Comparison of ENCODE assay signal across 27 cellular contexts in genomic region chr2:150272404-150272803, GRCh38.
A peak's percentile ranks its signal among the peaks of the same experiment; 100 is the strongest.
DNase-seq lines count a peak whose midpoint lies in the region; ATAC-seq lines count a peak whose summit lies in the region.
"Had no signal": no experiment of that assay in that cellular context is flagged by ENCODE, and none has a peak within 500 bp of the region (broad histone marks: within the 10 kb centered on the region; RNA-seq: fewer than 3 reads in every experiment).

No MANE protein-coding gene starts in this region.

- no peak for ATAC-seq in HG03280 (IDR thresholded peaks at IDR 0.05; ENCODE audit: unreplicated experiment)
- ATAC-seq: natural killer cell, upper lobe of right lung had no signal

- no peaks in the 10 kb centered on the region for H3K9me2 ChIP-seq in GM23248 (ENCODE audit: insufficient read depth)

- H4K20me1 ChIP-seq in GM23248 (ENCODE audit: insufficient read depth): no peaks in the 10 kb centered on the region

- H3K9ac ChIP-seq in GM23248 (peak overlapping the region; percentile 12; the same call in 1 of the 2 replicates), adipocyte (ENCODE audit: low read length) (peak overlapping the region; percentile 43), skeletal muscle satellite cell (ENCODE audit: low read depth, low read length) (peak overlapping the region; percentile 17)
- H3K9ac ChIP-seq: KMS-11 had no signal

- peak overlapping the region; percentile 59 for H3K27ac ChIP-seq in GM23248
- H3K27ac ChIP-seq: HL-60, KMS-11, upper lobe of right lung had no signal

- no peaks in the 10 kb centered on the region for H3K79me2 ChIP-seq in GM23248 (ENCODE audit: insufficient read depth)

- H3F3A ChIP-seq in GM23248 (ENCODE audit: insufficient read depth): peaks cover 18% of the 10 kb centered on the region

- H3K27me3 ChIP-seq in GM23248 (replicated peaks; ENCODE audit: insufficient read depth) (no peaks in the 10 kb centered on the region), adipocyte (replicated peaks; ENCODE audit: control insufficient read depth, insufficient read depth, low read length) (no peaks in the 10 kb centered on the region), skeletal muscle satellite cell (ENCODE audit: control insufficient read depth, insufficient read depth, low read length) (no peaks in the 10 kb centered on the region)
- H3K27me3 ChIP-seq: BE2C, upper lobe of right lung had no signal

- 0 out of 2 replicates have a peak overlapping the region, but pooled peaks have one; percentile 14 for H2AFZ ChIP-seq in GM23248

- H3K4me2 ChIP-seq in GM23248 (ENCODE audit: unreplicated experiment) (peak overlapping the region; percentile 39), skeletal muscle satellite cell (ENCODE audit: low read length) (peak overlapping the region; percentile 23)
- H3K4me2 ChIP-seq: KMS-11 had no signal

- H3K9me3 ChIP-seq in GM23248 (ENCODE audit: low read depth) (no peaks in the 10 kb centered on the region), adipocyte (ENCODE audit: control insufficient read depth, low read length) (peaks cover 11% of the 10 kb centered on the region), skeletal muscle satellite cell (replicated peaks; ENCODE audit: low read length) (no peaks in the 10 kb centered on the region)
- H3K9me3 ChIP-seq: BE2C, upper lobe of right lung had no signal

- in situ Hi-C loops in GM23248 (cut with MboI): no loop called here

- H3K4me1 ChIP-seq in GM23248 (ENCODE audit: insufficient read depth) (peaks cover 23% of the 10 kb centered on the region), adipocyte (ENCODE audit: control insufficient read depth, insufficient read depth, low read length) (peaks cover 29% of the 10 kb centered on the region), skeletal muscle satellite cell (ENCODE audit: control insufficient read depth, insufficient read depth, low read length) (peaks cover 14% of the 10 kb centered on the region)
- H3K4me1 ChIP-seq: BE2C, upper lobe of right lung had no signal

- H3K4me3 ChIP-seq in GM23248 (peak overlapping the region; percentile 1), adipocyte (ENCODE audit: low read length) (no peak overlapping the region), skeletal muscle satellite cell (ENCODE audit: low read length) (no peak overlapping the region)
- H3K4me3 ChIP-seq: upper lobe of right lung had no signal

- DNase-seq in GM23248 (peak; percentile 24), adipocyte (ENCODE audit: low read depth) (peak; percentile 10), fibroblast of peridontal ligament (ENCODE audit: extremely low read depth) (peak; percentile 34), NOMO-1 (lab: John Stamatoyannopoulos, UW; ENCODE audit: unreplicated experiment in 2 of 2) (no peak), activated T-cell treated with anti-CD3 and anti-CD28 coated beads for 4 hours (no peak)
- DNase-seq in activated effector memory CD4-positive, alpha-beta T cell treated with anti-CD3 and anti-CD28 coated beads, Interleukin-2, amount 50 U/mL, for 16 hours: no peak
- DNase-seq: activated CD4-positive, alpha-beta T cell treated with anti-CD3 and anti-CD28 coated beads, Interleukin-2, amount 50 U/mL, for 48 hours; activated CD4-positive, CD25-positive, alpha-beta regulatory T cell treated with anti-CD3 and anti-CD28 coated beads, Interleukin-2, amount 50 U/mL, for 72 hours; activated CD8-positive, alpha-beta memory T cell treated with anti-CD3 and anti-CD28 coated beads, Interleukin-2, amount 50 U/mL, for 48 hours; activated naive CD4-positive, alpha-beta T cell treated with anti-CD3 and anti-CD28 coated beads, Interleukin-2, amount 50 U/mL, for 16 hours; amniotic stem cell; BE2C; islet precursor cell; MM.1S; natural killer cell; NCI-H1105 treated with DMSO at 0.1 percent for 48 hours; NCI-H2029; NCI-H524 treated with DMSO at 0.1 percent for 48 hours; occipital lobe; Right ventricle myocardium superior; small intestine; stimulated activated naive CD4-positive, alpha-beta T cell; upper lobe of right lung had no signal

- H3K36me3 ChIP-seq in GM23248 (ENCODE audit: low read depth): no peaks in the 10 kb centered on the region
- no peaks in the 10 kb centered on the region for H3K36me3 ChIP-seq in adipocyte (ENCODE audit: control insufficient read depth, insufficient read depth, low read length, severe bottlenecking)
- no peaks in the 10 kb centered on the region for H3K36me3 ChIP-seq in skeletal muscle satellite cell (ENCODE audit: insufficient read depth, low read length)
- H3K36me3 ChIP-seq: BE2C, upper lobe of right lung had no signal

Comparison
In these comparisons a context has a peak if more than half of its experiments do, and no peak if none do; other contexts are left out.
1. DNase-seq: peak in GM23248 (single experiment), adipocyte (single experiment) and fibroblast of peridontal ligament (single experiment); none in NOMO-1 (0 of 2), activated effector memory CD4-positive, alpha-beta T cell treated with anti-CD3 and anti-CD28 coated beads, Interleukin-2, amount 50 U/mL, for 16 hours (single experiment) and activated T-cell treated with anti-CD3 and anti-CD28 coated beads for 4 hours (single experiment).
2. Peak in every context shown above with its lines, with median percentiles within 50 percentile points of each other: H3K9ac ChIP-seq.